Comparison of ENCODE assay signal across 1 cellular context in the genomic region with DNA sequence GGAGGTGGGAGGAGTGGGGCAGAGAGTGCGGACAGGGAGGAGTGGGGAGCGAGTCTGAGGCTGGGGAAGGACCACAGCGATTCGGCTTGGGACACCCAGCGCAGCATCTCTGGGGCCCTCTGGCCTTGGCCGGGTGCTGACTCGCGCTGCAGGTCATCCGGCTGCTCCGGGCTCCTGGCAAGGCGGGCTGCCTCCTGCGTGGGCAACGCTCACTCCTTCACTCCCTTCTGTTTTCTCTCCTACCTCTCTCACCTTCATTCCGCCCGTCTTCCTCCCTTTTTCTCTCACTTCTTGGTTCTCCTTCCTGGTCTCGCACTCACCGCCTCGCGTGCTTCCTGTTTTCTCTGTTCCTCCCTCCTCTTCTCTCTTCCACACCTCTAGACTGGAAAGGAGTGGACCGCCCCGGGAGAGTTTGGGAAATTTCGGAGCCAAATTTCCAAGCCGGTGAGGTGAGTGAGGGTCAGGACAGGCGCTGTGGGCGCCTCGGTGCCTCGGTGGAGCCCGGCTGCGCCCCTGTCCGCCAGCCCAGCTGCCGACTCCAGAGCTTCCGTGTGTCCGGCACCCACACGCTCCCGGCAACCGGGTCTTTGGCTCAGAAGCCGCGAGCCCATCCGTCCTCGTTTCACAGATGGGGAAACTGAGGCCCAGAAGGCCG.
TF ChIP-seq lines count a peak whose summit lies in the region.

No MANE protein-coding gene starts in this region.

TF ChIP-seq in H1, 55 proteins besides CTCF, POLR2A, EP300 and RAD21 (continued from another document):
- TF ChIP-seq, protein P1, sequence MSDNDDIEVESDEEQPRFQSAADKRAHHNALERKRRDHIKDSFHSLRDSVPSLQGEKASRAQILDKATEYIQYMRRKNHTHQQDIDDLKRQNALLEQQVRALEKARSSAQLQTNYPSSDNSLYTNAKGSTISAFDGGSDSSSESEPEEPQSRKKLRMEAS (IDR thresholded peaks at IDR 0.05): no peak
